ENCODE assay signal across 7 cellular contexts in the genomic region with DNA sequence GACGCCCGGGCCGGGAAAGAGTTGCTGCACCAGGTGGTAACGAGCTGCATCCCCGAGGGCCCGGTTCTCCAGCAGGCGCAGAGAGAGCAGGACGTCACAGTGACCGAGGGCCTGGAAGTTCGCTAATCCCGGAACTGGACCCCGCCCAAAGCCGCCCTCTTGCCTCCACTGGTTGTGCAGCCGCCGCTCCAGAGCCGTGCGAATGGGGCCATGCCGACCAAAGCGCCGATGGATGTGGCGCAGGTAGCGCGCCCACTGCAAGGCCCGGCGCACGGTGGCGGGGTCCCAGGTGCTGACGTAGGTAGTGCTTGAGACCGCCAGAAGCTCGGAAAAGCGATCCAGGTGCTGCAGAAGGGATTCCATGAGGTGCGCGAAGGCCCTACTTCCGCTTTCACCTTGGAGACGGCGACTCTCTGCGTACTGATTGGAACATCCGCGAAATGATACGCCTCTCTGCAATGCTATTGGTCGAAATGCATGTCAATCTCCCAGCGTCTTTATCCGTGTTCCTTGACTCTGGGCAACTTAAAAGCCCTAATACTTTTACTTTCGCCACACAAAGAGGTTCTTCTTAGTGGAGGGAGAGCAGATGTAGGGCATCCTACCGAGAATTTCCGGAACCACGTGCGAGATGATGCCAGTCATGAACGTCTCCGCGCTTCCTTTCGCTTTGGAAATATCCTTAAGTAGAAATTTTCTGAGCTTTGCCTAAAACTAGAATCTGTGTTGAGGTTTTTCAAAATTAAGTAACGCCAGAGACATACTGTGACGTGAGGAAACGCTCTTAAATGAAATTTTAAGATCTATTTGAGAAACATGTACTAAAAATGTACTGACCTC. TPM values are rescaled to one million over a fixed set of nuclear protein-coding genes. Genes with fewer than 3 reads are reported as not detected.
DNase-seq lines count a peak whose midpoint lies in the region; ATAC-seq, FAIRE-seq and TF ChIP-seq lines count a peak whose summit lies in the region.

A gene with protein sequence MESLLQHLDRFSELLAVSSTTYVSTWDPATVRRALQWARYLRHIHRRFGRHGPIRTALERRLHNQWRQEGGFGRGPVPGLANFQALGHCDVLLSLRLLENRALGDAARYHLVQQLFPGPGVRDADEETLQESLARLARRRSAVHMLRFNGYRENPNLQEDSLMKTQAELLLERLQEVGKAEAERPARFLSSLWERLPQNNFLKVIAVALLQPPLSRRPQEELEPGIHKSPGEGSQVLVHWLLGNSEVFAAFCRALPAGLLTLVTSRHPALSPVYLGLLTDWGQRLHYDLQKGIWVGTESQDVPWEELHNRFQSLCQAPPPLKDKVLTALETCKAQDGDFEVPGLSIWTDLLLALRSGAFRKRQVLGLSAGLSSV (minus strand): TSS at position 376 of the 840 bp plus-strand sequence. CDS start 13 bp downstream, at position 363.

- TF ChIP-seq POLR2A in GM18505 (IDR thresholded peaks at IDR 0.05; ENCODE audit: borderline replicate concordance, extremely low read depth, insufficient read depth, insufficient read length): peak; percentile 53

- H3K27me3 ChIP-seq in astrocyte (ENCODE audit: insufficient read depth, low read length) (no peaks in the 10 kb centered on the region), hepatocyte (no peaks in the 10 kb centered on the region)

- TF ChIP-seq CTCF in astrocyte (IDR thresholded peaks at IDR 0.05; ENCODE audit: insufficient read depth, low read depth, low read length): no peak
- TF ChIP-seq CTCF in hepatocyte (IDR thresholded peaks at IDR 0.05; ENCODE audit: poor library complexity): no peak

- FAIRE-seq in astrocyte (lab: Jason Lieb, UNC): peak; percentile 32

- H3K79me2 ChIP-seq in astrocyte (ENCODE audit: insufficient read depth, low read length) (peaks cover 13% of the 10 kb centered on the region), hepatocyte (peaks cover 33% of the 10 kb centered on the region)

- H3K4me1 ChIP-seq in astrocyte (ENCODE audit: insufficient read depth, low read length) (peaks cover 5% of the 10 kb centered on the region), hepatocyte (ENCODE audit: insufficient read depth) (peaks cover 6% of the 10 kb centered on the region)

- ATAC-seq in GM18505 (IDR thresholded peaks at IDR 0.05; ENCODE audit: unreplicated experiment) (peak; percentile 96), HG02973 (IDR thresholded peaks at IDR 0.05; ENCODE audit: unreplicated experiment) (peak; percentile 97)

- no peaks in the 10 kb centered on the region for H3K36me3 Mint-ChIP-seq in astrocyte (ENCODE audit: low read depth, unreplicated experiment)

- no peaks in the 10 kb centered on the region for H3K36me3 ChIP-seq in astrocyte (ENCODE audit: insufficient read depth, low read length)
- no peaks in the 10 kb centered on the region for H3K36me3 ChIP-seq in hepatocyte (replicated peaks; ENCODE audit: insufficient read depth, low read depth)

- H3K4me3 Mint-ChIP-seq in astrocyte (ENCODE audit: unreplicated experiment): peak within 1 kb of the TSS; percentile 95

- H3K9ac ChIP-seq in astrocyte (ENCODE audit: low read length): peak within 1 kb of the TSS; percentile 83

- H3K27ac Mint-ChIP-seq in astrocyte (ENCODE audit: unreplicated experiment): peak within 1 kb of the TSS; percentile 96

- H3K27me3 Mint-ChIP-seq in astrocyte (ENCODE audit: low read depth, unreplicated experiment): no peaks in the 10 kb centered on the region

- 3% methylated on average over 55 of the region's 55 CpGs for WGBS in hepatocyte (ENCODE audit: low lambda C conversion rate, missing lambda C conversion rate)

- H3K4me2 ChIP-seq in astrocyte (ENCODE audit: low read length) (peak within 1 kb of the TSS; percentile 96), hepatocyte (peak within 1 kb of the TSS; percentile 92)

- no peaks in the 10 kb centered on the region for H3K9me2 ChIP-seq in hepatocyte (replicated peaks; ENCODE audit: insufficient read depth)

- peak within 1 kb of the TSS; percentile 84 for H3K27ac ChIP-seq in astrocyte (ENCODE audit: low read depth, low read length)
- peak within 1 kb of the TSS; percentile 99 for H3K27ac ChIP-seq in hepatocyte

- H3K4me1 Mint-ChIP-seq in astrocyte (ENCODE audit: low read depth, unreplicated experiment): peaks cover 6% of the 10 kb centered on the region

- no peaks in the 10 kb centered on the region for H3K9me3 Mint-ChIP-seq in astrocyte (ENCODE audit: unreplicated experiment)

- H2AFZ ChIP-seq in astrocyte (ENCODE audit: low read depth, low read length) (peak within 1 kb of the TSS; percentile 98), hepatocyte (peak within 1 kb of the TSS; percentile 96)

- no peaks in the 10 kb centered on the region for H4K20me1 ChIP-seq in astrocyte (ENCODE audit: insufficient read depth, low read length)
- H4K20me1 ChIP-seq in hepatocyte (ENCODE audit: insufficient read depth, poor library complexity, severe bottlenecking): no peaks in the 10 kb centered on the region

- H3K4me3 ChIP-seq in astrocyte (ENCODE audit: insufficient read depth, low read depth, low read length): peak within 1 kb of the TSS; percentile 88
- peak within 1 kb of the TSS; percentile 93 for H3K4me3 ChIP-seq in hepatocyte

- DNase-seq in NCI-H2029 (lab: John Stamatoyannopoulos, UW) (peak; percentile 95), T-helper 22 cell (ENCODE audit: low read depth) (peak; percentile 90), astrocyte (ENCODE audit: low read depth) (peak; percentile 99), hepatocyte (ENCODE audit: low spot score) (peak; percentile 95), renal cortical epithelial cell (ENCODE audit: low read depth) (peak; percentile 98)

- H3K9me3 ChIP-seq in astrocyte (ENCODE audit: insufficient read depth, low read depth, low read length) (no peaks in the 10 kb centered on the region), hepatocyte (ENCODE audit: low read depth) (no peaks in the 10 kb centered on the region)

RNA-seq across cellular contexts. Expression of the gene that starts here (rescaled TPM):
- total RNA-seq in astrocyte (7.9 and 10.0 TPM in 2 replicates), hepatocyte (14.9 and 16.4 TPM in 2 replicates), renal cortical epithelial cell (16.3 and 17.6 TPM in 2 replicates)
- 9.9 and 10.8 TPM in 2 replicates for polyA plus RNA-seq in hepatocyte

Comparison
In these comparisons a context has a peak if more than half of its experiments do, and no peak if none do; other contexts are left out.
1. Peak in every context shown above with its lines: DNase-seq, ATAC-seq, H3K4me3 ChIP-seq and H3K27ac ChIP-seq.